12 cellular contexts compared by ENCODE assay signal in genomic region chr19:5354403-5354802, GRCh38. TPM values are rescaled to one million over a fixed set of nuclear protein-coding genes. Genes with fewer than 3 reads are reported as not detected.
DNase-seq lines count a peak whose midpoint lies in the region; ATAC-seq, FAIRE-seq and TF ChIP-seq lines count a peak whose summit lies in the region.
"Had no signal": no experiment of that assay in that cellular context is flagged by ENCODE, and none has a peak within 500 bp of the region (broad histone marks: within the 10 kb centered on the region; RNA-seq: fewer than 3 reads in every experiment).

No MANE protein-coding gene starts in this region.

- H3K9me3 Mint-ChIP-seq in progenitor cell of endocrine pancreas (ENCODE audit: low read depth) = no peaks in the 10 kb centered on the region
- H3K9me3 Mint-ChIP-seq: activated naive CD4-positive, alpha-beta T cell treated with anti-CD3 and anti-CD28 coated beads, Interleukin-2, amount 10 ng/mL, durations not matched to agents 7 days and 5 days had no signal

- in situ Hi-C loops in mammary epithelial cell (cut with MboI; ENCODE audit: low sequenced_read_pairs in 2 of 2) = no loop called here

- H3K36me3 ChIP-seq in Loucy (ENCODE audit: insufficient read depth, low read length) (no peaks in the 10 kb centered on the region), mammary epithelial cell (ENCODE audit: insufficient read depth, low read length) (no peaks in the 10 kb centered on the region)

- peaks cover 34% of the 10 kb centered on the region for H3K27me3 Mint-ChIP-seq in progenitor cell of endocrine pancreas

- TF ChIP-seq CTCF in Loucy (conservative IDR thresholded peaks at IDR 0.05; ENCODE audit: low read length) (peak; percentile 49), mammary epithelial cell (conservative IDR thresholded peaks at IDR 0.05 in 1 of 2, IDR thresholded peaks at IDR 0.05 in 1 of 2; ENCODE audit: extremely low read depth in 1 of 2, insufficient read depth in 1 of 2, low read depth in 1 of 2, low read length in 2 of 2) (peak; percentile 29 to 33), progenitor cell of endocrine pancreas (IDR thresholded peaks at IDR 0.05; ENCODE audit: unreplicated experiment) (peak; percentile 39)

- intact Hi-C loops in mammary epithelial cell (cut with micrococcal nuclease) = no loop called here

- H3K4me2 ChIP-seq in Loucy (ENCODE audit: low read depth, low read length, poor library complexity, severe bottlenecking) (no peak overlapping the region), mammary epithelial cell (ENCODE audit: insufficient read depth, low read depth, low read length) (no peak overlapping the region)

- H3F3A ChIP-seq in Loucy (ENCODE audit: low read depth) = no peaks in the 10 kb centered on the region

- no peak overlapping the region for H3K4me3 ChIP-seq in Loucy (ENCODE audit: low read length, poor library complexity, severe bottlenecking)
- no peak overlapping the region for H3K4me3 ChIP-seq in mammary epithelial cell (replicated peaks in 1 of 3; ENCODE audit: insufficient read depth in 1 of 3, low read depth in 2 of 3, low read length in 3 of 3)

- no TSS peak for BruUV-seq in mammary epithelial cell (replicated peaks; lab: Mats Ljungman, UMichigan)

- no peaks in the 10 kb centered on the region for H3K9me2 ChIP-seq in Loucy (replicated peaks; ENCODE audit: low read depth, low read length)

- dilution Hi-C loops in mammary epithelial cell (cut with HindIII; ENCODE audit: low sequenced_read_pairs) = no loop called here

- H3K9me3 ChIP-seq in Loucy (ENCODE audit: insufficient read depth, low read depth, low read length) = no peaks in the 10 kb centered on the region
- H3K9me3 ChIP-seq in mammary epithelial cell (replicated peaks; ENCODE audit: insufficient read depth, low read length) = no peaks in the 10 kb centered on the region

- H3K4me1 ChIP-seq in Loucy (ENCODE audit: insufficient read depth, low read length, poor library complexity, severe bottlenecking) (no peaks in the 10 kb centered on the region), mammary epithelial cell (ENCODE audit: insufficient read depth, low read length) (no peaks in the 10 kb centered on the region)

- no peak overlapping the region for H3K4me3 Mint-ChIP-seq in progenitor cell of endocrine pancreas (ENCODE audit: low read depth)
- H3K4me3 Mint-ChIP-seq: activated naive CD4-positive, alpha-beta T cell treated with anti-CD3 and anti-CD28 coated beads, Interleukin-2, amount 10 ng/mL, durations not matched to agents 7 days and 5 days; CD4-positive, alpha-beta memory T cell; T-helper 17 cell had no signal

- no peaks in the 10 kb centered on the region for H3K36me3 Mint-ChIP-seq in progenitor cell of endocrine pancreas (ENCODE audit: insufficient read depth)
- H3K36me3 Mint-ChIP-seq: activated naive CD4-positive, alpha-beta T cell treated with anti-CD3 and anti-CD28 coated beads, Interleukin-2, amount 10 ng/mL, durations not matched to agents 7 days and 5 days; CD4-positive, alpha-beta memory T cell had no signal

- no peak overlapping the region for H3K27ac ChIP-seq in mammary epithelial cell (ENCODE audit: insufficient read depth, low read depth, low read length)

- no peak for ATAC-seq in HG03045 (IDR thresholded peaks at IDR 0.05; ENCODE audit: unreplicated experiment)
- ATAC-seq: T-helper 17 cell had no signal

- no peaks in the 10 kb centered on the region for H3K79me2 ChIP-seq in Loucy (ENCODE audit: insufficient read depth, low read length)
- no peaks in the 10 kb centered on the region for H3K79me2 ChIP-seq in mammary epithelial cell (ENCODE audit: insufficient read depth, low read length)

- CTCF ChIA-PET in mammary epithelial cell (lab: Charles Lee; ENCODE audit: low non-redundant PET) = no interaction called here

- no peak overlapping the region for H2AFZ ChIP-seq in Loucy (ENCODE audit: low read length)
- H2AFZ ChIP-seq in mammary epithelial cell (ENCODE audit: low read depth, low read length) = no peak overlapping the region

- DNase-seq in activated T-cell treated with anti-CD3 and anti-CD28 coated beads, Interleukin-2, amount 50 U/mL, for 48 hours = peak; percentile 51 to 53
- DNase-seq in activated T-cell treated with anti-CD3 and anti-CD28 coated beads for 4 hours (no peak), mammary epithelial cell (no peak), progenitor cell of endocrine pancreas (ENCODE audit: low spot score, unreplicated experiment) (no peak), HTR-8/SVneo (ENCODE audit: insufficient read length, low spot score) (no peak), SKM-1 (lab: John Stamatoyannopoulos, UW; ENCODE audit: unreplicated experiment) (no peak)
- DNase-seq: activated naive CD4-positive, alpha-beta T cell treated with anti-CD3 and anti-CD28 coated beads, Interleukin-2, amount 10 ng/mL, durations not matched to agents 7 days and 5 days; CD4-positive, alpha-beta memory T cell; NCI-H1436 treated with DMSO at 0.1 percent for 48 hours; T-helper 17 cell had no signal

- peaks cover 2% of the 10 kb centered on the region for H3K4me1 Mint-ChIP-seq in progenitor cell of endocrine pancreas (ENCODE audit: low read depth)
- H3K4me1 Mint-ChIP-seq: activated naive CD4-positive, alpha-beta T cell treated with anti-CD3 and anti-CD28 coated beads, Interleukin-2, amount 10 ng/mL, durations not matched to agents 7 days and 5 days; CD4-positive, alpha-beta memory T cell had no signal

- H3K27me3 ChIP-seq in Loucy (ENCODE audit: insufficient read depth, low read length, poor library complexity, severe bottlenecking) (no peaks in the 10 kb centered on the region), mammary epithelial cell (ENCODE audit: insufficient read depth, low read length) (peaks cover 2% of the 10 kb centered on the region)

- no peak for FAIRE-seq in HTR-8/SVneo (lab: Jason Lieb, UNC)

- WGBS in mammary epithelial cell (ENCODE audit: low coverage, missing lambda C conversion rate) = 54% methylated on average over 4 of the region's 4 CpGs

- H3K9ac ChIP-seq in Loucy (ENCODE audit: low read depth, low read length, poor library complexity, severe bottlenecking) (no peak overlapping the region), mammary epithelial cell (ENCODE audit: insufficient read depth, low read length) (no peak overlapping the region)

- no peak overlapping the region for H3K27ac Mint-ChIP-seq in progenitor cell of endocrine pancreas
- H3K27ac Mint-ChIP-seq: activated naive CD4-positive, alpha-beta T cell treated with anti-CD3 and anti-CD28 coated beads, Interleukin-2, amount 10 ng/mL, durations not matched to agents 7 days and 5 days; CD4-positive, alpha-beta memory T cell; T-helper 17 cell had no signal

- H4K20me1 ChIP-seq in Loucy (ENCODE audit: insufficient read depth, low read length, poor library complexity, severe bottlenecking) (no peaks in the 10 kb centered on the region), mammary epithelial cell (ENCODE audit: insufficient read depth, low read length) (no peaks in the 10 kb centered on the region)

RNA-seq across cellular contexts. Expression of gene PTPRS, which starts 13.8 kb away (rescaled TPM):
- total RNA-seq in mammary epithelial cell (10 to 100 TPM; 32.2 to 93.4 TPM), progenitor cell of endocrine pancreas (219 and 234 TPM in 2 replicates)
- polyA plus RNA-seq in mammary epithelial cell = 8.0 TPM
- polyA minus RNA-seq in mammary epithelial cell = 22.9 TPM

Comparison
In these comparisons a context has a peak if more than half of its experiments do, and no peak if none do; other contexts are left out.
1. DNase-seq: peak in activated T-cell treated with anti-CD3 and anti-CD28 coated beads, Interleukin-2, amount 50 U/mL, for 48 hours (2 of 2); none in activated T-cell treated with anti-CD3 and anti-CD28 coated beads for 4 hours (single experiment), mammary epithelial cell (single experiment), progenitor cell of endocrine pancreas (single experiment), HTR-8/SVneo (single experiment) and SKM-1 (single experiment).
2. Peak in every context shown above with its lines, with median percentiles within 50 percentile points of each other: CTCF ChIP-seq.